ENCODE assay signal across 1 cellular context in genomic region chr3:50319872-50320625, GRCh38.
A peak's percentile ranks its signal among the peaks of the same experiment; 100 is the strongest.
TF ChIP-seq lines count a peak whose summit lies in the region.

No MANE protein-coding gene starts in this region.

TF ChIP-seq in HepG2, 621 proteins besides CTCF, POLR2A, EP300 and RAD21 (continued from another document and continues in another):
- TF ChIP-seq ZBTB44 (CRISPR knock-in tag; IDR thresholded peaks at IDR 0.05) (no peak), HHEX (CRISPR knock-in tag; IDR thresholded peaks at IDR 0.05) (no peak), ZNF891 (CRISPR knock-in tag; IDR thresholded peaks at IDR 0.05) (no peak), ZBTB20 (CRISPR knock-in tag; IDR thresholded peaks at IDR 0.05; ENCODE audit: borderline replicate concordance, low read depth) (no peak), AKNA (CRISPR knock-in tag; IDR thresholded peaks at IDR 0.05; ENCODE audit: borderline replicate concordance) (no peak), ZNF501 (CRISPR knock-in tag; IDR thresholded peaks at IDR 0.05) (peak; percentile 41; the same call in 1 of the 2 replicates), HDAC1 (CRISPR knock-in tag; IDR thresholded peaks at IDR 0.05) (no peak), SUZ12 (IDR thresholded peaks at IDR 0.05; ENCODE audit: low read depth, low read length) (no peak), ZMYM4 (CRISPR knock-in tag; IDR thresholded peaks at IDR 0.05) (0 out of 2 replicates have a peak, but pooled peaks have one; percentile 11), GPN1 (CRISPR knock-in tag; IDR thresholded peaks at IDR 0.05; ENCODE audit: borderline replicate concordance) (no peak), KLF11 (CRISPR knock-in tag; IDR thresholded peaks at IDR 0.05) (no peak), ZBTB1 (CRISPR knock-in tag; IDR thresholded peaks at IDR 0.05; ENCODE audit: borderline replicate concordance) (no peak), PHF5A (CRISPR knock-in tag; IDR thresholded peaks at IDR 0.05; ENCODE audit: low read depth, unreplicated experiment) (no peak), TRIM22 (IDR thresholded peaks at IDR 0.05) (no peak), ZNF44 (CRISPR knock-in tag; IDR thresholded peaks at IDR 0.05) (0 out of 2 replicates have a peak, but pooled peaks have one; percentile 3), EHMT2 (IDR thresholded peaks at IDR 0.05; ENCODE audit: borderline replicate concordance, low read depth, low read length) (no peak), ZFP91 (CRISPR knock-in tag; IDR thresholded peaks at IDR 0.05; ENCODE audit: borderline replicate concordance) (0 out of 2 replicates have a peak, but pooled peaks have one; percentile 57), GMEB1 (CRISPR knock-in tag; IDR thresholded peaks at IDR 0.05; ENCODE audit: borderline replicate concordance) (no peak), HMGA1 (CRISPR knock-in tag; conservative IDR thresholded peaks at IDR 0.05) (no peak), AFF4 (CRISPR knock-in tag; IDR thresholded peaks at IDR 0.05) (no peak), POGK (CRISPR knock-in tag; conservative IDR thresholded peaks at IDR 0.05) (0 out of 2 replicates have a peak, but pooled peaks have one; percentile 3), GTF3A (CRISPR knock-in tag; conservative IDR thresholded peaks at IDR 0.05) (no peak), MXD4 (CRISPR knock-in tag; IDR thresholded peaks at IDR 0.05) (no peak), THAP9 (CRISPR knock-in tag; IDR thresholded peaks at IDR 0.05; ENCODE audit: borderline replicate concordance) (no peak), BCL6 (CRISPR knock-in tag; IDR thresholded peaks at IDR 0.05) (no peak), ATF7 (IDR thresholded peaks at IDR 0.05) (no peak), ATF7 (CRISPR knock-in tag; IDR thresholded peaks at IDR 0.05) (no peak), FOXC1 (CRISPR knock-in tag; IDR thresholded peaks at IDR 0.05; ENCODE audit: borderline replicate concordance) (0 out of 2 replicates have a peak, but pooled peaks have one; percentile 15), SP1 (IDR thresholded peaks at IDR 0.05) (no peak), SP1 (CRISPR knock-in tag; IDR thresholded peaks at IDR 0.05) (no peak)
